In genomic region chr4:185312699-185313098, GRCh38 we compare ENCODE assay signal across 31 cellular contexts.
"Had no signal": no experiment of that assay in that cellular context is flagged by ENCODE, and none has a peak within 500 bp of the region (broad histone marks: within the 10 kb centered on the region; RNA-seq: fewer than 3 reads in every experiment).

No MANE protein-coding gene starts in this region.

- H3K27me3 Mint-ChIP-seq: activated CD4-positive, alpha-beta T cell treated with anti-CD3 and anti-CD28 coated beads, Interleukin-2, amount 10 ng/mL, durations not matched to agents 24 days and 14 days; activated CD8-positive, alpha-beta T cell treated with anti-CD3 and anti-CD28 coated beads for 36 hours; activated naive CD8-positive, alpha-beta T cell treated with anti-CD3 and anti-CD28 coated beads for 36 hours; activated T-helper 17 cell treated with anti-CD3 and anti-CD28 coated beads, Interleukin-2, amount 50 U/mL, for 72 hours had no signal

- DNase-seq: activated CD4-positive, alpha-beta T cell treated with anti-CD3 and anti-CD28 coated beads, Interleukin-2, amount 10 ng/mL, durations not matched to agents 24 days and 14 days; activated CD4-positive, alpha-beta T cell treated with anti-CD3 and anti-CD28 coated beads, Interleukin-2, amount 50 U/mL, for 4 hours; activated CD8-positive, alpha-beta T cell treated with anti-CD3 and anti-CD28 coated beads for 36 hours; activated effector memory CD4-positive, alpha-beta T cell treated with anti-CD3 and anti-CD28 coated beads, Interleukin-2, amount 50 U/mL, for 16 hours; activated naive CD4-positive, alpha-beta T cell; activated naive CD4-positive, alpha-beta T cell treated with anti-CD3 and anti-CD28 coated beads, Interleukin-2, amount 50 U/mL, for 16 hours; activated naive CD8-positive, alpha-beta T cell treated with anti-CD3 and anti-CD28 coated beads for 36 hours; activated T-cell treated with anti-CD3 and anti-CD28 coated beads, Interleukin-2, amount 50 U/mL, for 1 hour; activated T-cell treated with anti-CD3 and anti-CD28 coated beads, Interleukin-2, amount 50 U/mL, for 72 hours; amygdala; body of pancreas; caudate nucleus; MM.1S; MV-4-11; NCI-H1092; NCI-H1436 treated with DMSO at 0.1 percent for 48 hours; NCI-H187 treated with DMSO at 0.1 percent for 48 hours; NCI-H2081 treated with DMSO at 0.1 percent for 48 hours; NCI-H345; NCI-H524 treated with DMSO at 0.1 percent for 48 hours; PC-3; Peyer's patch; RPMI8226; SHP77 treated with DMSO at 0.1 percent for 48 hours; SK-N-SH had no signal

- H3K4me1 Mint-ChIP-seq: activated naive CD8-positive, alpha-beta T cell treated with anti-CD3 and anti-CD28 coated beads for 36 hours had no signal

- H3K9me3 ChIP-seq: ascending aorta, body of pancreas, Peyer's patch, SJSA1, SK-N-SH had no signal

- H3K4me3 Mint-ChIP-seq: activated CD4-positive, alpha-beta T cell treated with anti-CD3 and anti-CD28 coated beads, Interleukin-2, amount 10 ng/mL, durations not matched to agents 24 days and 14 days; activated CD8-positive, alpha-beta T cell treated with anti-CD3 and anti-CD28 coated beads for 36 hours; activated naive CD8-positive, alpha-beta T cell treated with anti-CD3 and anti-CD28 coated beads for 36 hours; activated T-cell treated with anti-CD3 and anti-CD28 coated beads, Interleukin-2, amount 50 U/mL, for 72 hours; activated T-helper 17 cell treated with anti-CD3 and anti-CD28 coated beads, Interleukin-2, amount 50 U/mL, for 72 hours; T-helper 1 cell treated with Interleukin-12 subunit alpha and Interleukin-12 subunit beta and Interleukin-4 antibody, amounts not matched to agents 30 μg/mL and 1 μg/mL, for 36 hours; T-helper 2 cell treated with Interferon-gamma antibody and Interleukin-4, amounts not matched to agents 5 μg/mL and 100 μg/mL, for 36 hours had no signal

- H3K9me3 Mint-ChIP-seq: activated T-cell treated with anti-CD3 and anti-CD28 coated beads, Interleukin-2, amount 50 U/mL, for 72 hours; activated T-helper 17 cell treated with anti-CD3 and anti-CD28 coated beads, Interleukin-2, amount 50 U/mL, for 72 hours; T-helper 2 cell treated with Interferon-gamma antibody and Interleukin-4, amounts not matched to agents 5 μg/mL and 100 μg/mL, for 36 hours had no signal

- H3K27ac Mint-ChIP-seq: activated CD4-positive, alpha-beta T cell treated with anti-CD3 and anti-CD28 coated beads, Interleukin-2, amount 10 ng/mL, durations not matched to agents 24 days and 14 days; activated CD8-positive, alpha-beta T cell treated with anti-CD3 and anti-CD28 coated beads for 36 hours; activated naive CD8-positive, alpha-beta T cell treated with anti-CD3 and anti-CD28 coated beads for 36 hours; activated T-cell treated with anti-CD3 and anti-CD28 coated beads, Interleukin-2, amount 50 U/mL, for 72 hours; activated T-helper 17 cell treated with anti-CD3 and anti-CD28 coated beads, Interleukin-2, amount 50 U/mL, for 72 hours; T-helper 1 cell treated with Interleukin-12 subunit alpha and Interleukin-12 subunit beta and Interleukin-4 antibody, amounts not matched to agents 30 μg/mL and 1 μg/mL, for 36 hours; T-helper 2 cell treated with Interferon-gamma antibody and Interleukin-4, amounts not matched to agents 5 μg/mL and 100 μg/mL, for 36 hours had no signal

- ATAC-seq: activated CD8-positive, alpha-beta T cell treated with anti-CD3 and anti-CD28 coated beads for 36 hours; activated T-cell treated with anti-CD3 and anti-CD28 coated beads, Interleukin-2, amount 50 U/mL, for 72 hours; activated T-helper 17 cell treated with anti-CD3 and anti-CD28 coated beads, Interleukin-2, amount 50 U/mL, for 72 hours; body of pancreas; PC-3 had no signal

- H3K4me1 ChIP-seq: ascending aorta, body of pancreas, Peyer's patch, SJSA1 had no signal

- H3K4me3 ChIP-seq: ascending aorta, body of pancreas, Peyer's patch, SJSA1 had no signal

- H3K27me3 ChIP-seq: ascending aorta, body of pancreas, Peyer's patch, SJSA1 had no signal

- H3K27ac ChIP-seq: ascending aorta, body of pancreas, KMS-11, Peyer's patch, SJSA1 had no signal
